Comparison of ENCODE assay signal across 11 cellular contexts in genomic region chr15:81284256-81285031, GRCh38. TPM values are rescaled to one million over a fixed set of nuclear protein-coding genes. Genes with fewer than 3 reads are reported as not detected.
DNase-seq lines count a peak whose midpoint lies in the region; ATAC-seq and TF ChIP-seq lines count a peak whose summit lies in the region.
"Had no signal": no experiment of that assay in that cellular context is flagged by ENCODE, and none has a peak within 500 bp of the region (broad histone marks: within the 10 kb centered on the region; RNA-seq: fewer than 3 reads in every experiment).

No MANE protein-coding gene starts in this region.

- intact Hi-C loops in Right ventricle myocardium superior (cut with DNase I) (no loop called here), left cardiac atrium (cut with DNase I) (loop anchor here in 1 of 2 donors (10.0 kb wide), 1 partner anchor 50 kb away; no protein-coding TSS in a partner anchor), transverse colon (cut with DNase I; ENCODE audit: low total_unique reads) (no loop called here)

- TF ChIP-seq CTCF in transverse colon (IDR thresholded peaks at IDR 0.05): no peak

- H3K27ac Mint-ChIP-seq in activated naive CD8-positive, alpha-beta T cell: peak overlapping the region; percentile 97
- H3K27ac Mint-ChIP-seq in effector memory CD8-positive, alpha-beta T cell: no peak overlapping the region

- DNase-seq in Right ventricle myocardium superior: no peak
- DNase-seq in left cardiac atrium: no peak
- DNase-seq in transverse colon: peak; percentile 5
- no peak for DNase-seq in effector memory CD8-positive, alpha-beta T cell
- no peak for DNase-seq in DMS53 treated with DMSO at 0.1 percent for 48 hours (lab: John Stamatoyannopoulos, UW; ENCODE audit: unreplicated experiment)
- DNase-seq: cerebellar nuclear complex; H7; stimulated activated naive CD4-positive, alpha-beta T cell treated with Interleukin-2 at 50 U/mL for 16 hours had no signal

- no peak overlapping the region for H3K4me3 ChIP-seq in transverse colon

- H3K4me3 Mint-ChIP-seq in activated naive CD8-positive, alpha-beta T cell: peak overlapping the region; percentile 66
- no peak overlapping the region for H3K4me3 Mint-ChIP-seq in effector memory CD8-positive, alpha-beta T cell

- peaks cover 16% of the 10 kb centered on the region for H3K36me3 Mint-ChIP-seq in activated naive CD8-positive, alpha-beta T cell
- H3K36me3 Mint-ChIP-seq in effector memory CD8-positive, alpha-beta T cell (ENCODE audit: insufficient read depth): no peaks in the 10 kb centered on the region

- in situ Hi-C loops in transverse colon (cut with MboI; ENCODE audit: low pct_ligation_motif_present in 1 of 4, low pct_unique_long_range_greater_than_20kb in 1 of 4, low sequenced_read_pairs in 3 of 4): loop anchor here in 1 of 4 donors (5.0 kb wide), 1 partner anchor 118 kb away; no protein-coding TSS in a partner anchor

- no peaks in the 10 kb centered on the region for H3K27me3 ChIP-seq in transverse colon

- ATAC-seq in Right ventricle myocardium superior (ENCODE audit: poor library complexity): peak; percentile 45
- ATAC-seq in left cardiac atrium: no peak
- ATAC-seq in HG03175 (IDR thresholded peaks at IDR 0.05; ENCODE audit: unreplicated experiment): peak; percentile 51
- ATAC-seq in GM19023 (IDR thresholded peaks at IDR 0.05; ENCODE audit: unreplicated experiment): no peak
- ATAC-seq in effector memory CD8-positive, alpha-beta T cell (replicated peaks): no peak

- WGBS in transverse colon (ENCODE audit: low coverage in 1 of 2), 2 donors: 70 to 76% methylated on average over 5 of the region's 5 CpGs

- H3K9me3 ChIP-seq in transverse colon: no peaks in the 10 kb centered on the region

- TF ChIP-seq EP300 in transverse colon (IDR thresholded peaks at IDR 0.05; ENCODE audit: low read depth): no peak

- no peak for TF ChIP-seq POLR2A in transverse colon (IDR thresholded peaks at IDR 0.05)

- H3K4me1 ChIP-seq in transverse colon: peaks cover 4 to 22% (median 12%) of the 10 kb centered on the region in 4 donors

- peak overlapping the region in 3 of 4 donors; percentile 22 to 55 (median 36) for H3K27ac ChIP-seq in transverse colon

- H3K4me1 Mint-ChIP-seq in activated naive CD8-positive, alpha-beta T cell (ENCODE audit: low read depth): peaks cover 83% of the 10 kb centered on the region
- H3K4me1 Mint-ChIP-seq in effector memory CD8-positive, alpha-beta T cell (ENCODE audit: low read depth in 2 of 2): peaks cover 40 to 42% of the 10 kb centered on the region in 2 donors

- H3K9me3 Mint-ChIP-seq in activated naive CD8-positive, alpha-beta T cell (ENCODE audit: low read depth): peaks cover 14% of the 10 kb centered on the region
- peaks cover 0 to 7% of the 10 kb centered on the region in 2 donors for H3K9me3 Mint-ChIP-seq in effector memory CD8-positive, alpha-beta T cell

- H3K27me3 Mint-ChIP-seq in activated naive CD8-positive, alpha-beta T cell: no peaks in the 10 kb centered on the region
- H3K27me3 Mint-ChIP-seq in effector memory CD8-positive, alpha-beta T cell: no peaks in the 10 kb centered on the region

- no peaks in the 10 kb centered on the region for H3K36me3 ChIP-seq in transverse colon

RNA-seq across cellular contexts. Expression of gene STARD5, which starts 39.5 kb away (rescaled TPM):
- total RNA-seq in Right ventricle myocardium superior (2.3 TPM), left cardiac atrium (1 to 10 TPM; 2.0 to 5.7 TPM), transverse colon (10 to 100 TPM; 11.2 to 54.5 (median 41.3) TPM)

Comparison
In these comparisons a context has a peak if more than half of its experiments do, and no peak if none do; other contexts are left out.
1. ATAC-seq: peak in Right ventricle myocardium superior (single experiment) and HG03175 (single experiment); none in left cardiac atrium (0 of 2), GM19023 (single experiment) and effector memory CD8-positive, alpha-beta T cell (single experiment).